30 cellular contexts compared by ENCODE assay signal in genomic region chr5:7391688-7392400, GRCh38. TPM values are rescaled to one million over a fixed set of nuclear protein-coding genes. Genes with fewer than 3 reads are reported as not detected.
DNase-seq lines count a peak whose midpoint lies in the region; ATAC-seq, FAIRE-seq and TF ChIP-seq lines count a peak whose summit lies in the region.
"Had no signal": no experiment of that assay in that cellular context is flagged by ENCODE, and none has a peak within 500 bp of the region (broad histone marks: within the 10 kb centered on the region; RNA-seq: fewer than 3 reads in every experiment).

No MANE protein-coding gene starts in this region.

- no peak overlapping the region for H2BK120ac ChIP-seq in H9 (ENCODE audit: low read depth, low read length, poor library complexity, severe bottlenecking)

- no peak overlapping the region for H3K23ac ChIP-seq in H9 (ENCODE audit: insufficient read length, low read depth, low read length)

- no peak overlapping the region for H3K18ac ChIP-seq in H9 (ENCODE audit: insufficient read length, low read depth, low read length)

- H3K79me1 ChIP-seq in H9 (ENCODE audit: insufficient read depth, low read depth, low read length, poor library complexity, severe bottlenecking): no peaks in the 10 kb centered on the region

- H3K4me3 Mint-ChIP-seq in H9 (no peak overlapping the region; a peak in 1 of 5 replicates), glutamatergic neuron (ENCODE audit: unreplicated experiment) (no peak overlapping the region)
- H3K4me3 Mint-ChIP-seq: activated CD4-positive, alpha-beta memory T cell treated with anti-CD3 and anti-CD28 coated beads, Interleukin-2, amount 10 ng/mL, durations not matched to agents 7 days and 5 days; activated naive CD4-positive, alpha-beta T cell treated with anti-CD3 and anti-CD28 coated beads, Interleukin-2, amount 50 U/mL, for 24 hours; activated T-helper 17 cell treated with anti-CD3 and anti-CD28 coated beads, Interleukin-2, amount 50 U/mL, for 72 hours; CD8-positive, alpha-beta memory T cell; memory B cell; naive B cell had no signal

- H3K4me3 ChIP-seq in WERI-Rb-1 (ENCODE audit: low read depth, low read length): peak overlapping the region; percentile 38
- no peak overlapping the region for H3K4me3 ChIP-seq in pancreas
- no peak overlapping the region for H3K4me3 ChIP-seq in GM23248
- H3K4me3 ChIP-seq: gastroesophageal sphincter, right atrium auricular region, SJSA1, upper lobe of left lung had no signal

- no peaks in the 10 kb centered on the region for H3K27me3 ChIP-seq in H9 (ENCODE audit: insufficient read depth, low read length)
- H3K27me3 ChIP-seq in WERI-Rb-1 (ENCODE audit: insufficient read depth, low read depth, severe bottlenecking): no peaks in the 10 kb centered on the region
- peaks cover 0 to 4% (median 0%) of the 10 kb centered on the region in 4 donors for H3K27me3 ChIP-seq in pancreas
- peaks cover 3% of the 10 kb centered on the region; the same call in 1 of the 2 replicates for H3K27me3 ChIP-seq in GM23248 (replicated peaks; ENCODE audit: insufficient read depth)

- DNase-seq in H9 (no peak), WERI-Rb-1 (peak; percentile 93), glutamatergic neuron (no peak), pancreas (no peak), frontal cortex (ENCODE audit: low spot score in 2 of 2) (no peak), sciatic nerve (ENCODE audit: low spot score) (no peak), GM23248 (no peak), GM13977 (ENCODE audit: low spot score) (no peak)
- DNase-seq: activated CD4-positive, alpha-beta memory T cell treated with anti-CD3 and anti-CD28 coated beads, Interleukin-2, amount 10 ng/mL, durations not matched to agents 7 days and 5 days; activated CD4-positive, CD25-positive, alpha-beta regulatory T cell treated with anti-CD3 and anti-CD28 coated beads, Interleukin-2, amount 50 U/mL, for 72 hours; BE2C; CD8-positive, alpha-beta memory T cell; cortex of kidney; naive B cell; NCI-H1048; NCI-H2029; NCI-H226; stimulated activated CD4-positive, alpha-beta T cell treated with anti-CD3 and anti-CD28 coated beads, Interleukin-12 subunit alpha, Interleukin-12 subunit beta, amount 100 ng/mL, for 4 hours; stimulated activated CD4-positive, alpha-beta T cell treated with anti-CD3 and anti-CD28 coated beads, Interleukin-4, amount 100 ng/mL, for 1 hour; T-helper 1 cell; upper lobe of left lung had no signal

- H3F3A ChIP-seq in GM23248 (ENCODE audit: insufficient read depth): no peaks in the 10 kb centered on the region

- H2BK20ac ChIP-seq in H9 (ENCODE audit: low read depth, low read length, poor library complexity, severe bottlenecking): no peak overlapping the region

- H2AFZ ChIP-seq in H9 (ENCODE audit: low read length) (no peak overlapping the region), GM23248 (no peak overlapping the region)

- intact Hi-C loops in pancreas (cut with DNase I) (no loop called here), sciatic nerve (cut with DNase I) (no loop called here)

- H3K4me2 ChIP-seq in H9 (ENCODE audit: insufficient read depth, insufficient read length, low read length): no peak overlapping the region
- no peak overlapping the region for H3K4me2 ChIP-seq in GM23248 (ENCODE audit: unreplicated experiment)

- H2BK12ac ChIP-seq in H9 (ENCODE audit: insufficient read length, low read depth, low read length): no peak overlapping the region

- no peaks in the 10 kb centered on the region for H3K36me3 ChIP-seq in WERI-Rb-1
- no peaks in the 10 kb centered on the region for H3K36me3 ChIP-seq in pancreas
- H3K36me3 ChIP-seq in GM23248 (ENCODE audit: low read depth): no peaks in the 10 kb centered on the region
- H3K36me3 ChIP-seq: BE2C, gastroesophageal sphincter, right atrium auricular region, SJSA1, upper lobe of left lung had no signal

- H4K8ac ChIP-seq in H9 (replicated peaks; ENCODE audit: insufficient read length, low read depth, low read length): no peak overlapping the region

- no peak overlapping the region for H3K56ac ChIP-seq in H9 (ENCODE audit: insufficient read length, low read depth, low read length)

- H3K9me3 ChIP-seq in H9 (ENCODE audit: control insufficient read depth, low read depth, low read length) (no peaks in the 10 kb centered on the region), WERI-Rb-1 (ENCODE audit: severe bottlenecking) (no peaks in the 10 kb centered on the region), pancreas (no peaks in the 10 kb centered on the region), GM23248 (ENCODE audit: low read depth) (no peaks in the 10 kb centered on the region)
- H3K9me3 ChIP-seq: BE2C, gastroesophageal sphincter, right atrium auricular region, SJSA1, upper lobe of left lung had no signal

- H3K4ac ChIP-seq in H9 (ENCODE audit: low read depth, low read length): no peak overlapping the region

- H3K27ac Mint-ChIP-seq in H9 (peak overlapping the region in 2 of 3 experiments; percentile 68 to 91; a peak in 6 of 7 replicates), glutamatergic neuron (ENCODE audit: unreplicated experiment) (peak overlapping the region; percentile 14)
- H3K27ac Mint-ChIP-seq: activated CD4-positive, alpha-beta memory T cell treated with anti-CD3 and anti-CD28 coated beads, Interleukin-2, amount 10 ng/mL, durations not matched to agents 7 days and 5 days; activated naive CD4-positive, alpha-beta T cell treated with anti-CD3 and anti-CD28 coated beads, Interleukin-2, amount 50 U/mL, for 24 hours; activated T-helper 17 cell treated with anti-CD3 and anti-CD28 coated beads, Interleukin-2, amount 50 U/mL, for 72 hours; CD8-positive, alpha-beta memory T cell; IgD-negative memory B cell; memory B cell; naive B cell had no signal

- H3K14ac ChIP-seq in H9 (ENCODE audit: insufficient read depth, low read length): no peak overlapping the region

- peaks cover 2% of the 10 kb centered on the region; the same call in 1 of the 2 replicates for H3K27me3 Mint-ChIP-seq in H9 (ENCODE audit: low read depth)
- H3K27me3 Mint-ChIP-seq in glutamatergic neuron (ENCODE audit: unreplicated experiment): peaks cover 6% of the 10 kb centered on the region

- WGBS in H9 (ENCODE audit: extremely low coverage, insufficient read length, low lambda C conversion rate): no CpG with 5 or more reads among the region's 13 CpGs
- 28 to 30% methylated on average over 13 of the region's 13 CpGs for WGBS in pancreas, 2 donors
- WGBS in GM23248 (ENCODE audit: low coverage in 1 of 2, low lambda C conversion rate in 2 of 2, missing lambda C conversion rate in 2 of 2), 2 experiments: 69 to 71% methylated on average over 13 of the region's 13 CpGs

- H4K5ac ChIP-seq in H9 (ENCODE audit: insufficient read length, low read depth, low read length): no peak overlapping the region

- H3K4me1 ChIP-seq in H9 (ENCODE audit: insufficient read depth, low read length) (peaks cover 15% of the 10 kb centered on the region; the same call in 1 of the 2 replicates), pancreas (peaks cover 0 to 16% (median 0%) of the 10 kb centered on the region in 3 donors), GM23248 (ENCODE audit: insufficient read depth) (no peaks in the 10 kb centered on the region)
- H3K4me1 ChIP-seq: BE2C had no signal

- no peak overlapping the region for H3K9ac ChIP-seq in H9 (ENCODE audit: extremely low read depth, insufficient read length, low read length)
- no peak overlapping the region for H3K9ac ChIP-seq in GM23248

- TF ChIP-seq CTCF in H9 (conservative IDR thresholded peaks at IDR 0.05) (no peak), WERI-Rb-1 (IDR thresholded peaks at IDR 0.05; ENCODE audit: low read depth, low read length) (no peak), glutamatergic neuron (IDR thresholded peaks at IDR 0.05; ENCODE audit: partially characterized antibody, unreplicated experiment) (no peak), pancreas (IDR thresholded peaks at IDR 0.05) (no peak), GM13977 (IDR thresholded peaks at IDR 0.05; ENCODE audit: extremely low read depth, insufficient read depth, missing control alignments) (no peak)

- H3T11ph ChIP-seq in H9 (ENCODE audit: low read length): no peak overlapping the region

- ATAC-seq in pancreas: peak; percentile 55 to 73 (median 56)
- no peak for ATAC-seq in sciatic nerve
- ATAC-seq: activated T-helper 17 cell treated with anti-CD3 and anti-CD28 coated beads, Interleukin-2, amount 50 U/mL, for 72 hours; gastroesophageal sphincter had no signal

- FAIRE-seq in pancreas (lab: Jason Lieb, UNC) (no peak), frontal cortex (lab: Jason Lieb, UNC) (no peak)
- FAIRE-seq: endometrium, GM12892 had no signal

- H3K27ac ChIP-seq in H9 (ENCODE audit: insufficient read length, low read depth, low read length): no peak overlapping the region
- peak overlapping the region; percentile 87 for H3K27ac ChIP-seq in WERI-Rb-1
- H3K27ac ChIP-seq in pancreas: peak overlapping the region in 3 of 4 donors; percentile 6 to 29 (median 19)
- no peak overlapping the region for H3K27ac ChIP-seq in GM23248
- H3K27ac ChIP-seq: gastroesophageal sphincter, right atrium auricular region, SJSA1, upper lobe of left lung had no signal

- H2BK5ac ChIP-seq in H9 (ENCODE audit: insufficient read length, low read length): no peak overlapping the region

- no peak overlapping the region for H4K91ac ChIP-seq in H9 (ENCODE audit: insufficient read length, low read depth, low read length)

- no peaks in the 10 kb centered on the region; a peak in 2 of 5 replicates for H3K9me3 Mint-ChIP-seq in H9
- peaks cover 3% of the 10 kb centered on the region for H3K9me3 Mint-ChIP-seq in glutamatergic neuron (ENCODE audit: unreplicated experiment)
- H3K9me3 Mint-ChIP-seq: activated CD4-positive, alpha-beta memory T cell treated with anti-CD3 and anti-CD28 coated beads, Interleukin-2, amount 10 ng/mL, durations not matched to agents 7 days and 5 days; activated naive CD4-positive, alpha-beta T cell treated with anti-CD3 and anti-CD28 coated beads, Interleukin-2, amount 50 U/mL, for 24 hours; activated T-helper 17 cell treated with anti-CD3 and anti-CD28 coated beads, Interleukin-2, amount 50 U/mL, for 72 hours; memory B cell had no signal

- H2BK15ac ChIP-seq in H9 (ENCODE audit: low read depth, low read length): no peak overlapping the region

- H3K9me2 ChIP-seq in GM23248 (ENCODE audit: insufficient read depth): no peaks in the 10 kb centered on the region

- H4K20me1 ChIP-seq in H9 (ENCODE audit: control insufficient read depth, insufficient read depth, insufficient read length) (no peaks in the 10 kb centered on the region), GM23248 (ENCODE audit: insufficient read depth) (no peaks in the 10 kb centered on the region)

- H2AK5ac ChIP-seq in H9 (ENCODE audit: insufficient read length, low read length): no peak overlapping the region

- H3K79me2 ChIP-seq in H9 (ENCODE audit: insufficient read depth, low read length): no peaks in the 10 kb centered on the region; the same call in 1 of the 2 replicates
- no peaks in the 10 kb centered on the region for H3K79me2 ChIP-seq in GM23248 (ENCODE audit: insufficient read depth)

- H3K4me1 Mint-ChIP-seq in H9 (peaks cover 26 to 35% of the 10 kb centered on the region in 2 experiments), glutamatergic neuron (ENCODE audit: low read depth, unreplicated experiment) (peaks cover 13% of the 10 kb centered on the region)
- H3K4me1 Mint-ChIP-seq: activated T-helper 17 cell treated with anti-CD3 and anti-CD28 coated beads, Interleukin-2, amount 50 U/mL, for 72 hours; IgD-negative memory B cell; memory B cell had no signal

- in situ Hi-C loops in GM23248 (cut with MboI) (loop anchor here (25.0 kb wide), 1 partner anchor 130 kb away; no protein-coding TSS in a partner anchor), GM13977 (cut with MboI; ENCODE audit: low pct_unique_long_range_greater_than_20kb, low sequenced_read_pairs, unreplicated experiment) (no loop called here)

- peaks cover 10% of the 10 kb centered on the region for H3K23me2 ChIP-seq in H9 (ENCODE audit: insufficient read length, low read depth, low read length, poor library complexity, severe bottlenecking)

- H3K36me3 Mint-ChIP-seq in H9 (ENCODE audit: insufficient read depth in 1 of 3, low read depth in 3 of 3): peaks cover 0 to 2% (median 0%) of the 10 kb centered on the region in 3 experiments; a peak in 2 of 7 replicates
- no peaks in the 10 kb centered on the region for H3K36me3 Mint-ChIP-seq in glutamatergic neuron (ENCODE audit: unreplicated experiment)
- H3K36me3 Mint-ChIP-seq: activated naive CD4-positive, alpha-beta T cell treated with anti-CD3 and anti-CD28 coated beads, Interleukin-2, amount 50 U/mL, for 24 hours; CD8-positive, alpha-beta memory T cell; IgD-negative memory B cell; memory B cell had no signal

RNA-seq across cellular contexts. Expression of gene ADCY2, which starts 4.1 kb away (rescaled TPM):
- total RNA-seq in H9 (2021): 30.9 and 31.3 TPM in 2 replicates
- total RNA-seq in glutamatergic neuron (ENCODE audit: unreplicated experiment): 3.8 TPM
- 1 to 10 TPM in 2 of 6 donors, under 1 TPM in 4; 0.21 to 2.2 (median 0.50) TPM for total RNA-seq in pancreas
- under 1 TPM; 0.19 to 0.52 TPM for polyA plus RNA-seq in pancreas
- total RNA-seq in frontal cortex: 20.4 TPM
- total RNA-seq in sciatic nerve: 10.0 TPM
- not detected in 2 replicates for total RNA-seq in GM23248 (2014; rRNA removed; shearing (Covaris generic))
- 0.11 TPM in 1 of 2 replicates, not detected in the other for polyA plus RNA-seq in GM23248 (2016; fragmentation: Nextera tagmentation; extraction: Ambion mirVana)
- total RNA-seq: activated CD4-positive, alpha-beta memory T cell treated with anti-CD3 and anti-CD28 coated beads, Interleukin-2, amount 10 ng/mL, durations not matched to agents 7 days and 5 days; activated T-helper 17 cell treated with anti-CD3 and anti-CD28 coated beads, Interleukin-2, amount 50 U/mL, for 72 hours; CD8-positive, alpha-beta memory T cell had no signal
- polyA plus RNA-seq: CD8-positive, alpha-beta memory T cell; IgD-negative memory B cell had no signal

Comparison
In these comparisons a context has a peak if more than half of its experiments do, and no peak if none do; other contexts are left out.
1. H3K27ac ChIP-seq: peak in WERI-Rb-1 (single experiment) and pancreas (3 of 4); none in H9 (single experiment) and GM23248 (single experiment).